13 cellular contexts compared by ENCODE assay signal in genomic region chr18:61400714-61401113, GRCh38.
DNase-seq lines count a peak whose midpoint lies in the region; ATAC-seq and TF ChIP-seq lines count a peak whose summit lies in the region.
"Had no signal": no experiment of that assay in that cellular context is flagged by ENCODE, and none has a peak within 500 bp of the region (broad histone marks: within the 10 kb centered on the region; RNA-seq: fewer than 3 reads in every experiment).

No MANE protein-coding gene starts in this region.

- H3K9me3 ChIP-seq in gastrocnemius medialis: no peaks in the 10 kb centered on the region
- H3K9me3 ChIP-seq: ovary had no signal

- no peak overlapping the region for H3K27ac ChIP-seq in gastrocnemius medialis
- H3K27ac ChIP-seq: hepatocyte, ovary had no signal

- no peaks in the 10 kb centered on the region for H3K36me3 ChIP-seq in gastrocnemius medialis
- H3K36me3 ChIP-seq: ovary had no signal

- in situ Hi-C loops in gastrocnemius medialis (cut with MboI; ENCODE audit: low sequenced_read_pairs in 4 of 4): no loop called here

- H3K27me3 ChIP-seq in gastrocnemius medialis: no peaks in the 10 kb centered on the region
- H3K27me3 ChIP-seq: hepatocyte, ovary had no signal

- intact Hi-C loops in gastrocnemius medialis (cut with DNase I; ENCODE audit: low total_unique reads): no loop called here

- no peak overlapping the region for H3K4me3 ChIP-seq in NB4 (ENCODE audit: low read depth, low read length)
- no peak overlapping the region for H3K4me3 ChIP-seq in choroid plexus epithelial cell (ENCODE audit: low read depth, low read length)
- no peak overlapping the region for H3K4me3 ChIP-seq in gastrocnemius medialis
- H3K4me3 ChIP-seq: GM23338, hepatocyte, ovary had no signal

- TF ChIP-seq POLR2A in NB4 (IDR thresholded peaks at IDR 0.05; ENCODE audit: extremely low read depth, insufficient read length) (no peak), gastrocnemius medialis (IDR thresholded peaks at IDR 0.05) (no peak)

- ATAC-seq in HG02763 (IDR thresholded peaks at IDR 0.05; ENCODE audit: unreplicated experiment): no peak
- no peak for ATAC-seq in gastrocnemius medialis
- ATAC-seq in GM18873 (IDR thresholded peaks at IDR 0.05; ENCODE audit: low FRiP score, unreplicated experiment): no peak
- ATAC-seq: GM23338 had no signal

- TF ChIP-seq CTCF in NB4 (IDR thresholded peaks at IDR 0.05; ENCODE audit: low read depth, low read length) (no peak), choroid plexus epithelial cell (conservative IDR thresholded peaks at IDR 0.05; ENCODE audit: low read depth, low read length) (no peak), gastrocnemius medialis (IDR thresholded peaks at IDR 0.05 in 4 of 5, conservative IDR thresholded peaks at IDR 0.05 in 1 of 5) (no peak)

- H3K4me1 ChIP-seq in gastrocnemius medialis: no peaks in the 10 kb centered on the region

- peak; percentile 88 for DNase-seq in EH (ENCODE audit: low read depth)
- DNase-seq in NB4 (ENCODE audit: low read depth): peak; percentile 17
- peak; percentile 71 for DNase-seq in choroid plexus epithelial cell (ENCODE audit: low read depth)
- peak; percentile 48 for DNase-seq in non-pigmented ciliary epithelial cell (ENCODE audit: low read depth)
- no peak for DNase-seq in hypothalamus (lab: John Stamatoyannopoulos, UW)
- no peak for DNase-seq in gastrocnemius medialis
- DNase-seq: CD4-positive, alpha-beta memory T cell; NCI-H2029 treated with DMSO at 0.1 percent for 48 hours; ovary had no signal

Comparison
In these comparisons a context has a peak if more than half of its experiments do, and no peak if none do; other contexts are left out.
1. DNase-seq: peak in EH (single experiment), NB4 (single experiment), choroid plexus epithelial cell (single experiment) and non-pigmented ciliary epithelial cell (single experiment); none in hypothalamus (0 of 51) and gastrocnemius medialis (0 of 2).